8 cellular contexts compared by ENCODE assay signal in genomic region chr12:27110024-27110699, GRCh38. TPM values are rescaled to one million over a fixed set of nuclear protein-coding genes. Genes with fewer than 3 reads are reported as not detected.
"Had no signal": no experiment of that assay in that cellular context is flagged by ENCODE, and none has a peak within 500 bp of the region (broad histone marks: within the 10 kb centered on the region; RNA-seq: fewer than 3 reads in every experiment).

No MANE protein-coding gene starts in this region.

RNA-seq across cellular contexts. Expression of gene C12orf71, which starts 27.8 kb away (rescaled TPM):
- total RNA-seq: activated naive CD8-positive, alpha-beta T cell treated with anti-CD3 and anti-CD28 coated beads for 36 hours; cardiac muscle cell; gastrocnemius medialis; heart right ventricle; mesenteric fat pad; neural crest cell; ovary; sigmoid colon had no signal
- polyA plus RNA-seq: cardiac muscle cell, heart right ventricle, ovary, sigmoid colon had no signal
